In the genomic region with DNA sequence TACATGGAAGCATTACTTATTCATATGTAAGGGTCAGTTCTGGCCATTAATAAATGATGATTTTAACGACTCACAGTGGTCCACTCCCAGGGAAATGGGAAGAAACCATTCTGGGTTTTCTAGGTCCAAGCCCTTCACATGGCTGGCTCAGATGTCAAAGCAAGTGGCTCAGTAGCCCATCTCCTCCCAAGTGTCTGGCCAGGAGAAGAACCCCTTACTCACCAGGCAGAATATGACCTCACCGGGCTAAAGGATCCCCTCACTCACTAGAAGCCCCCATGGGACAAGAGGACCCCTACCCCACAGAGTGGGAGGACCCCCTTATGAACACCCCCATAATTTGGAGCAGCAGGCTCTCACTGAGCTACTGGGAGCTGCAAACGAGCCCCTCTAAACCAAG, we compare ENCODE assay signal across 19 cellular contexts. TPM values are rescaled to one million over a fixed set of nuclear protein-coding genes. Genes with fewer than 3 reads are reported as not detected.
DNase-seq lines count a peak whose midpoint lies in the region; ATAC-seq and TF ChIP-seq lines count a peak whose summit lies in the region.
"Had no signal": no experiment of that assay in that cellular context is flagged by ENCODE, and none has a peak within 500 bp of the region (broad histone marks: within the 10 kb centered on the region; RNA-seq: fewer than 3 reads in every experiment).

No MANE protein-coding gene starts in this region.

- no peaks in the 10 kb centered on the region for H3K9me3 Mint-ChIP-seq in natural killer cell treated with Interleukin-12 subunit alpha and Interleukin-12 subunit beta and Interleukin-15 and Interleukin-18, amount 100 ng/mL, for 72 hours
- H3K9me3 Mint-ChIP-seq: T-helper 1 cell treated with Interleukin-12 subunit alpha and Interleukin-12 subunit beta and Interleukin-4 antibody, amounts not matched to agents 30 μg/mL and 1 μg/mL, for 36 hours had no signal

- no peak for ATAC-seq in natural killer cell treated with Interleukin-12 subunit alpha and Interleukin-12 subunit beta and Interleukin-15 and Interleukin-18, amount 100 ng/mL, for 72 hours
- ATAC-seq in GM18909 (IDR thresholded peaks at IDR 0.05; ENCODE audit: poor library complexity, unreplicated experiment) (no peak), GM19463 (IDR thresholded peaks at IDR 0.05; ENCODE audit: unreplicated experiment) (no peak)
- ATAC-seq: left lung had no signal

- H3K9ac ChIP-seq in HUES64 (ENCODE audit: low read depth, low read length) = peak overlapping the region; percentile 35; the same call in 1 of the 2 replicates

- H3K36me3 Mint-ChIP-seq in natural killer cell treated with Interleukin-12 subunit alpha and Interleukin-12 subunit beta and Interleukin-15 and Interleukin-18, amount 100 ng/mL, for 72 hours = no peaks in the 10 kb centered on the region

- no TSS peak for BruUV-seq in A673 (replicated peaks; lab: Mats Ljungman, UMichigan)

- H3K9me3 ChIP-seq in A673 (ENCODE audit: low read depth, low read length, poor library complexity, severe bottlenecking) (no peaks in the 10 kb centered on the region), HUES64 (ENCODE audit: insufficient read depth, low read depth, low read length) (no peaks in the 10 kb centered on the region)
- H3K9me3 ChIP-seq: left lung, vagina had no signal

- WGBS in HUES64 = 81% methylated on average over 3 of the region's 3 CpGs

- peaks cover 3% of the 10 kb centered on the region for H3K36me3 ChIP-seq in A673 (ENCODE audit: insufficient read depth, low read length, poor library complexity, severe bottlenecking)
- H3K36me3 ChIP-seq in HUES64 (ENCODE audit: insufficient read depth, low read length) = no peaks in the 10 kb centered on the region
- H3K36me3 ChIP-seq: left lung, vagina had no signal

- peak overlapping the region; percentile 62 for H3K27ac ChIP-seq in A673 (ENCODE audit: low read depth, low read length, poor library complexity, severe bottlenecking)
- peak overlapping the region; percentile 66; the same call in 1 of the 2 replicates for H3K27ac ChIP-seq in HUES64 (ENCODE audit: low read depth, low read length)
- peak overlapping the region; percentile 81 for H3K27ac ChIP-seq in cingulate gyrus (ENCODE audit: low read depth, low read length)
- H3K27ac ChIP-seq: epithelial cell of prostate, vagina had no signal

- POLR2A ChIA-PET in A673 (lab: Charles Lee; ENCODE audit: low non-redundant PET) (no interaction called here), HEK293T (lab: Yijun Ruan, JAX) (no interaction called here)

- H3K27ac Mint-ChIP-seq in natural killer cell treated with Interleukin-12 subunit alpha and Interleukin-12 subunit beta and Interleukin-15 and Interleukin-18, amount 100 ng/mL, for 72 hours = peak overlapping the region; percentile 40 to 80
- H3K27ac Mint-ChIP-seq: T-helper 1 cell treated with Interleukin-12 subunit alpha and Interleukin-12 subunit beta and Interleukin-4 antibody, amounts not matched to agents 30 μg/mL and 1 μg/mL, for 36 hours had no signal

- TF ChIP-seq CTCF in A673 (conservative IDR thresholded peaks at IDR 0.05; ENCODE audit: low read depth, low read length) = no peak

- H3K4me1 Mint-ChIP-seq in natural killer cell treated with Interleukin-12 subunit alpha and Interleukin-12 subunit beta and Interleukin-15 and Interleukin-18, amount 100 ng/mL, for 72 hours (ENCODE audit: low read depth in 2 of 2) = peaks cover 73 to 78% of the 10 kb centered on the region in 2 donors

- DNase-seq in A673 (ENCODE audit: low spot score) = no peak
- DNase-seq in natural killer cell treated with Interleukin-12 subunit alpha and Interleukin-12 subunit beta and Interleukin-15 and Interleukin-18, amount 100 ng/mL, for 72 hours (ENCODE audit: low spot score) = peak; percentile 53
- DNase-seq in HEK293T (ENCODE audit: extremely low spot score) = no peak
- DNase-seq in LoVo (ENCODE audit: low spot score) = no peak
- DNase-seq: activated CD8-positive, alpha-beta memory T cell treated with anti-CD3 and anti-CD28 coated beads for 24 hours; Calu3; foreskin melanocyte; NCI-H1048; NCI-H2081; NCI-H524 treated with DMSO at 0.1 percent for 48 hours; SHP77 treated with DMSO at 0.1 percent for 48 hours had no signal

- CTCF ChIA-PET in A673 (lab: Charles Lee) = no interaction called here
- CTCF ChIA-PET in HEK293T (lab: Yijun Ruan, JAX) = no interaction called here

- intact Hi-C loops in A673 (cut with micrococcal nuclease; ENCODE audit: unreplicated experiment) = no loop called here

- H3K27me3 Mint-ChIP-seq in natural killer cell treated with Interleukin-12 subunit alpha and Interleukin-12 subunit beta and Interleukin-15 and Interleukin-18, amount 100 ng/mL, for 72 hours = no peaks in the 10 kb centered on the region

- H3K4me3 Mint-ChIP-seq in natural killer cell treated with Interleukin-12 subunit alpha and Interleukin-12 subunit beta and Interleukin-15 and Interleukin-18, amount 100 ng/mL, for 72 hours = peak overlapping the region; percentile 42
- H3K4me3 Mint-ChIP-seq: T-helper 1 cell treated with Interleukin-12 subunit alpha and Interleukin-12 subunit beta and Interleukin-4 antibody, amounts not matched to agents 30 μg/mL and 1 μg/mL, for 36 hours had no signal

- H3K4me1 ChIP-seq in A673 (ENCODE audit: insufficient read depth, low read length, poor library complexity, severe bottlenecking) (peaks cover 67% of the 10 kb centered on the region), HUES64 (ENCODE audit: insufficient read depth, low read length) (peaks cover 35% of the 10 kb centered on the region)

- H3K27me3 ChIP-seq in A673 (replicated peaks; ENCODE audit: insufficient read depth, low read depth, low read length, poor library complexity) (no peaks in the 10 kb centered on the region), HUES64 (ENCODE audit: insufficient read depth, low read length) (no peaks in the 10 kb centered on the region)
- H3K27me3 ChIP-seq: vagina had no signal

- H3K4me3 ChIP-seq in A673 (ENCODE audit: low read depth, low read length, poor library complexity, severe bottlenecking) (no peak overlapping the region), HUES64 (ENCODE audit: low read length) (no peak overlapping the region; the same call in 1 of the 2 replicates)
- H3K4me3 ChIP-seq: left lung, vagina had no signal

TF ChIP-seq in HEK293T, 16 proteins besides CTCF, POLR2A, EP300 and RAD21:
- TF ChIP-seq FOXM1 (IDR thresholded peaks at IDR 0.05; ENCODE audit: borderline replicate concordance) (no peak), FOXK2 (IDR thresholded peaks at IDR 0.05) (no peak), TARDBP (IDR thresholded peaks at IDR 0.05) (no peak), BHLHE40 (IDR thresholded peaks at IDR 0.05; ENCODE audit: borderline replicate concordance) (no peak), L3MBTL2 (conservative IDR thresholded peaks at IDR 0.05) (no peak), CTBP1 (IDR thresholded peaks at IDR 0.05; ENCODE audit: borderline replicate concordance) (no peak), SUZ12 (IDR thresholded peaks at IDR 0.05) (no peak), ELF4 (IDR thresholded peaks at IDR 0.05) (no peak), NFRKB (IDR thresholded peaks at IDR 0.05) (no peak)
- TF ChIP-seq, protein P1, sequence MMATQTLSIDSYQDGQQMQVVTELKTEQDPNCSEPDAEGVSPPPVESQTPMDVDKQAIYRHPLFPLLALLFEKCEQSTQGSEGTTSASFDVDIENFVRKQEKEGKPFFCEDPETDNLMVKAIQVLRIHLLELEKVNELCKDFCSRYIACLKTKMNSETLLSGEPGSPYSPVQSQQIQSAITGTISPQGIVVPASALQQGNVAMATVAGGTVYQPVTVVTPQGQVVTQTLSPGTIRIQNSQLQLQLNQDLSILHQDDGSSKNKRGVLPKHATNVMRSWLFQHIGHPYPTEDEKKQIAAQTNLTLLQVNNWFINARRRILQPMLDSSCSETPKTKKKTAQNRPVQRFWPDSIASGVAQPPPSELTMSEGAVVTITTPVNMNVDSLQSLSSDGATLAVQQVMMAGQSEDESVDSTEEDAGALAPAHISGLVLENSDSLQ (IDR thresholded peaks at IDR 0.05) = no peak

RNA-seq across cellular contexts. Expression of a gene that starts 34.0 kb away (rescaled TPM):
- 145 and 174 TPM in 2 replicates for total RNA-seq in A673 (2021)
- 21.8 TPM for polyA plus RNA-seq in HUES64 (2013, experiment 1 of 2)
- polyA plus RNA-seq in HUES64 (2013, experiment 2 of 2) = 30.1 TPM
- 100 to 1,000 TPM; 132 to 167 TPM for total RNA-seq in natural killer cell treated with Interleukin-12 subunit alpha and Interleukin-12 subunit beta and Interleukin-15 and Interleukin-18, amount 100 ng/mL, for 72 hours
